17 cellular contexts compared by ENCODE assay signal in genomic region chr17:48588074-48588415, GRCh38. TPM values are rescaled to one million over a fixed set of nuclear protein-coding genes. Genes with fewer than 3 reads are reported as not detected.
DNase-seq lines count a peak whose midpoint lies in the region; ATAC-seq, FAIRE-seq and TF ChIP-seq lines count a peak whose summit lies in the region.
"Had no signal": no experiment of that assay in that cellular context is flagged by ENCODE, and none has a peak within 500 bp of the region (broad histone marks: within the 10 kb centered on the region; RNA-seq: fewer than 3 reads in every experiment).

No MANE protein-coding gene starts in this region.

- no peak for TF ChIP-seq POLR2A in spleen (IDR thresholded peaks at IDR 0.05)

- no peaks in the 10 kb centered on the region for H3K9me2 ChIP-seq in PC-9 (ENCODE audit: insufficient read depth)

- H3K27me3 ChIP-seq in PC-9 (ENCODE audit: insufficient read depth, low read depth) (no peaks in the 10 kb centered on the region), spleen (replicated peaks in 1 of 7) (peaks cover 0 to 100% (median 70%) of the 10 kb centered on the region in 7 donors)

- no peak for FAIRE-seq in kidney (lab: Jason Lieb, UNC)
- FAIRE-seq: HepG2 had no signal

- no TSS peak for BruUV-seq in PC-9 (replicated peaks; lab: Mats Ljungman, UMichigan)

- POLR2A ChIA-PET in PC-9 (lab: Charles Lee; ENCODE audit: unreplicated experiment), result no interaction called here

- H4K20me1 ChIP-seq in PC-9 (ENCODE audit: insufficient read depth), result no peaks in the 10 kb centered on the region

- H3K4me1 ChIP-seq in PC-9 (replicated peaks; ENCODE audit: insufficient read depth) (peaks cover 12% of the 10 kb centered on the region), kidney (ENCODE audit: control insufficient read depth in 1 of 2, insufficient read depth in 1 of 2, low read depth in 1 of 2, low read length in 2 of 2) (peaks cover 11 to 29% of the 10 kb centered on the region in 2 donors), spleen (peaks cover 13 to 86% (median 44%) of the 10 kb centered on the region in 6 donors)

- intact Hi-C loops in PC-9 (cut with micrococcal nuclease; ENCODE audit: unreplicated experiment), result no loop called here
- intact Hi-C loops in kidney (cut with DNase I), result no loop called here
- intact Hi-C loops in spleen (cut with DNase I; ENCODE audit: low total_unique reads), result no loop called here

- H3K9me3 ChIP-seq in PC-9 (ENCODE audit: insufficient read depth, low read depth) (no peaks in the 10 kb centered on the region), kidney (ENCODE audit: control insufficient read depth in 1 of 2, low read length in 2 of 2) (no peaks in the 10 kb centered on the region), spleen (no peaks in the 10 kb centered on the region)
- H3K9me3 ChIP-seq: BLaER1 had no signal

- no peak overlapping the region for H2AFZ ChIP-seq in PC-9

- H3K36me3 ChIP-seq in PC-9 (ENCODE audit: low read depth) (no peaks in the 10 kb centered on the region; the same call in 1 of the 2 replicates), kidney (ENCODE audit: control insufficient read depth in 1 of 2, insufficient read depth in 2 of 2, low read length in 2 of 2) (no peaks in the 10 kb centered on the region), spleen (no peaks in the 10 kb centered on the region)
- H3K36me3 ChIP-seq: BLaER1 had no signal

- no peak for TF ChIP-seq CTCF in PC-9 (conservative IDR thresholded peaks at IDR 0.05)
- no peak for TF ChIP-seq CTCF in kidney (IDR thresholded peaks at IDR 0.05; ENCODE audit: borderline replicate concordance, extremely low read depth, insufficient read depth)
- TF ChIP-seq CTCF in spleen (IDR thresholded peaks at IDR 0.05 in 8 of 11, conservative IDR thresholded peaks at IDR 0.05 in 3 of 11), result no peak

- H3K4me2 ChIP-seq in PC-9, result no peak overlapping the region; the same call in 1 of the 2 replicates
- H3K4me2 ChIP-seq: BLaER1 had no signal

- H3K4me3 ChIP-seq in PC-9 (no peak overlapping the region), kidney (ENCODE audit: low read length in 2 of 2) (peak overlapping the region; percentile 69 to 93), spleen (peak overlapping the region in 1 of 8 donors; percentile 81)
- H3K4me3 ChIP-seq: BLaER1 had no signal

- DNase-seq in PC-9 (no peak), kidney (no peak), spleen (no peak), SIG-M5 treated with dmso at 0.1 percent for 504 hours (lab: John Stamatoyannopoulos, UW; ENCODE audit: unreplicated experiment) (no peak)
- DNase-seq in NK-92 treated with Interleukin-12 subunit alpha and Interleukin-12 subunit beta, amount 100 ng/mL, for 24 hours (lab: John Stamatoyannopoulos, UW), result no peak
- DNase-seq: activated CD4-positive, alpha-beta T cell treated with anti-CD3 and anti-CD28 coated beads for 48 hours; activated naive CD8-positive, alpha-beta T cell treated with anti-CD3 and anti-CD28 coated beads, Interleukin-2, amount 50 U/mL, for 24 hours; activated T-cell treated with anti-CD3 and anti-CD28 coated beads, Interleukin-2, amount 50 U/mL, for 4 hours; cortex of kidney; HFFc6; NCI-H1048; retina; stimulated activated CD4-positive, alpha-beta T cell treated with anti-CD3 and anti-CD28 coated beads, Interleukin-4, amount 100 ng/mL, for 1 hour; stimulated activated naive B cell treated with anti-CD40 and anti-IgM and Interleukin-4, amounts not matched to agents 10 μg/mL and 1 μg/mL and 100 μg/mL, for 72 hours had no signal

- H3K27ac ChIP-seq in PC-9 (0 out of 2 replicates have a peak overlapping the region, but pooled peaks have one; percentile 23), kidney (ENCODE audit: low read depth in 2 of 2, low read length in 2 of 2) (peak overlapping the region; percentile 93 to 98), spleen (peak overlapping the region in 7 of 8 donors; percentile 39 to 85 (median 81))
- H3K27ac ChIP-seq: BLaER1 had no signal

- no peak for ATAC-seq in GM21381 (IDR thresholded peaks at IDR 0.05; ENCODE audit: unreplicated experiment)
- ATAC-seq: activated naive CD8-positive, alpha-beta T cell treated with anti-CD3 and anti-CD28 coated beads, Interleukin-2, amount 50 U/mL, for 24 hours; activated T-cell treated with anti-CD3 and anti-CD28 coated beads, Interleukin-2, amount 50 U/mL, for 4 hours; HepG2; stimulated activated naive B cell treated with anti-CD40 and anti-IgM and Interleukin-4, amounts not matched to agents 10 μg/mL and 1 μg/mL and 100 μg/mL, for 72 hours had no signal

- H3K9ac ChIP-seq in kidney (ENCODE audit: low read length in 2 of 2), result peak overlapping the region; percentile 86 to 95
- H3K9ac ChIP-seq: BLaER1 had no signal

- 0 out of 2 replicates have a peak, but pooled peaks cover 5% of the 10 kb centered on the region for H3K79me2 ChIP-seq in PC-9 (ENCODE audit: low read depth)

- H3F3A ChIP-seq in PC-9 (ENCODE audit: insufficient read depth, low read depth), result peaks cover 13% of the 10 kb centered on the region; the same call in 1 of the 2 replicates

- CTCF ChIA-PET in PC-9 (lab: Charles Lee), result no interaction called here

- WGBS in spleen, 5 donors, result 27 to 65% (median 48%) methylated on average over 2 of the region's 2 CpGs

RNA-seq across cellular contexts. Expression of gene HOXB3, which starts 2.0 kb away (rescaled TPM):
- 17.2 and 19.1 TPM in 2 replicates for total RNA-seq in PC-9 (2021)
- total RNA-seq in kidney, result 99.0 TPM
- 12.1 TPM for polyA plus RNA-seq in kidney (ENCODE audit: insufficient read depth, low read depth, low replicate concordance)
- 10 to 100 TPM in 4 of 7 donors, 1 to 10 TPM in 3; 6.8 to 23.1 (median 10.4) TPM for total RNA-seq in spleen
- 1 to 10 TPM; 3.6 to 7.8 (median 6.5) TPM for polyA plus RNA-seq in spleen
- total RNA-seq: HepG2, HFFc6 had no signal
- polyA plus RNA-seq: HepG2 had no signal

RNA-seq across cellular contexts. Expression of gene HOXB5, which starts 5.5 kb away (rescaled TPM):
- total RNA-seq in PC-9 (2021) (8.3 and 12.9 TPM in 2 replicates), kidney (27.0 TPM), spleen (1 to 10 TPM in 3 of 7 donors, under 1 TPM in 4; 0.43 to 2.6 (median 0.67) TPM)
- polyA plus RNA-seq in kidney (ENCODE audit: insufficient read depth, low read depth, low replicate concordance) (12.3 TPM), spleen (1 to 10 TPM in 2 of 3 donors, under 1 TPM in 1; 0.91 to 1.5 (median 1.3) TPM)
- total RNA-seq: HepG2, HFFc6 had no signal
- polyA plus RNA-seq: HepG2 had no signal

RNA-seq across cellular contexts. Expression of gene HOXB4, which starts 9.9 kb away (rescaled TPM):
- total RNA-seq in PC-9 (2021), result 2.0 and 2.1 TPM in 2 replicates
- total RNA-seq in kidney, result 22.6 TPM
- polyA plus RNA-seq in kidney (ENCODE audit: insufficient read depth, low read depth, low replicate concordance), result 4.4 TPM
- 1 to 10 TPM; 1.9 to 6.4 (median 3.6) TPM for total RNA-seq in spleen
- 1 to 10 TPM; 2.3 to 2.7 (median 2.4) TPM for polyA plus RNA-seq in spleen
- total RNA-seq: HepG2, HFFc6 had no signal
- polyA plus RNA-seq: HepG2 had no signal

RNA-seq across cellular contexts. Expression of gene HOXB6, which starts 16.7 kb away (rescaled TPM):
- 27.9 and 30.7 TPM in 2 replicates for total RNA-seq in PC-9 (2021)
- 90.2 TPM for total RNA-seq in kidney
- polyA plus RNA-seq in kidney (ENCODE audit: insufficient read depth, low read depth, low replicate concordance), result 44.0 TPM
- total RNA-seq in spleen, result 1 to 10 TPM; 1.2 to 4.5 (median 3.3) TPM
- polyA plus RNA-seq in spleen, result 1 to 10 TPM; 1.7 to 3.4 (median 2.1) TPM
- total RNA-seq: HepG2, HFFc6 had no signal
- polyA plus RNA-seq: HepG2 had no signal

RNA-seq across cellular contexts. Expression of gene HOXB7, which starts 22.8 kb away (rescaled TPM):
- total RNA-seq in PC-9 (2021) (28.2 and 34.0 TPM in 2 replicates), kidney (45.4 TPM), spleen (1 to 10 TPM; 1.3 to 3.5 (median 2.7) TPM)
- polyA plus RNA-seq in kidney (ENCODE audit: insufficient read depth, low read depth, low replicate concordance) (49.6 TPM), spleen (1 to 10 TPM; 3.2 to 7.5 (median 3.3) TPM)
- total RNA-seq: HepG2, HFFc6 had no signal

Comparison
In these comparisons a context has a peak if more than half of its experiments do, and no peak if none do; other contexts are left out.
1. H3K27ac ChIP-seq: peak in every context shown above with its lines; median percentile 96 in kidney; 81 in spleen; 23 in PC-9.